ENCODE assay signal across 1 cellular context in genomic region chr11:63813035-63813562, GRCh38.
A peak's percentile ranks its signal among the peaks of the same experiment; 100 is the strongest.
TF ChIP-seq lines count a peak whose summit lies in the region.

SPINDOC (plus strand) TSS chr11:63813456; CDS start chr11:63813687, 231 bp downstream.

TF ChIP-seq in H1, 55 proteins besides CTCF, POLR2A, EP300 and RAD21:
- TF ChIP-seq CHD7 (IDR thresholded peaks at IDR 0.05; ENCODE audit: insufficient replicate concordance, low read length) (no peak), TBP (IDR thresholded peaks at IDR 0.05; ENCODE audit: low read depth, low read length) (peak; percentile 78; the same call in 1 of the 2 replicates), KDM4A (IDR thresholded peaks at IDR 0.05; ENCODE audit: low read depth, low read length, severe bottlenecking) (peak; percentile 68), HDAC6 (IDR thresholded peaks at IDR 0.05; ENCODE audit: low read depth, low read length) (no peak), ASH2L (IDR thresholded peaks at IDR 0.05; ENCODE audit: low read length) (no peak), KDM1A (IDR thresholded peaks at IDR 0.05; ENCODE audit: borderline replicate concordance, low read length) (no peak), POU5F1 (IDR thresholded peaks at IDR 0.05; ENCODE audit: low read depth, low read length) (no peak), PHF8 (conservative IDR thresholded peaks at IDR 0.05; ENCODE audit: low read depth, low read length) (0 out of 2 replicates have a peak, but pooled peaks have one; percentile 14), JUND (IDR thresholded peaks at IDR 0.05; ENCODE audit: low read length) (no peak), CEBPB (IDR thresholded peaks at IDR 0.05; ENCODE audit: low read depth, low read length) (no peak), BRCA1 (IDR thresholded peaks at IDR 0.05; ENCODE audit: low read depth, low read length) (no peak), ATF2 (IDR thresholded peaks at IDR 0.05; ENCODE audit: low read length) (no peak), SIN3A (conservative IDR thresholded peaks at IDR 0.05 in 1 of 2, IDR thresholded peaks at IDR 0.05 in 1 of 2; ENCODE audit: low read depth in 1 of 2, low read length in 2 of 2) (0 out of 4 replicates have a peak, but pooled peaks of 1 of the 2 experiments have one; percentile 18), SP1 (IDR thresholded peaks at IDR 0.05; ENCODE audit: low read depth, low read length) (no peak), JUN (IDR thresholded peaks at IDR 0.05; ENCODE audit: low read depth, low read length) (no peak), EZH2 (IDR thresholded peaks at IDR 0.05; ENCODE audit: low read depth, low read length, severe bottlenecking) (no peak), KDM5A (IDR thresholded peaks at IDR 0.05; ENCODE audit: low read length) (no peak), SP4 (IDR thresholded peaks at IDR 0.05; ENCODE audit: low read length) (no peak), BCL11A (IDR thresholded peaks at IDR 0.05; ENCODE audit: low read depth in 2 of 2, low read length in 2 of 2) (no peak), RBBP5 (IDR thresholded peaks at IDR 0.05; ENCODE audit: borderline replicate concordance, low read depth, low read length) (no peak), SIRT6 (IDR thresholded peaks at IDR 0.05; ENCODE audit: low read length) (no peak), FOSL1 (IDR thresholded peaks at IDR 0.05; ENCODE audit: insufficient read depth, low read depth, low read length) (no peak), TAF1 (IDR thresholded peaks at IDR 0.05; ENCODE audit: low read depth, low read length) (peak; percentile 55), CBX8 (IDR thresholded peaks at IDR 0.05; ENCODE audit: borderline replicate concordance, low read depth, low read length) (no peak), HDAC2 (IDR thresholded peaks at IDR 0.05; ENCODE audit: borderline replicate concordance in 1 of 2, low read depth in 2 of 2, low read length in 2 of 2) (no peak), SAP30 (IDR thresholded peaks at IDR 0.05; ENCODE audit: insufficient read depth, insufficient replicate concordance, low read length) (no peak), NANOG (IDR thresholded peaks at IDR 0.05; ENCODE audit: insufficient read depth, low read depth, low read length, poor library complexity, severe bottlenecking) (peak; percentile 42), YY1 (IDR thresholded peaks at IDR 0.05; ENCODE audit: low read depth, low read length) (no peak), BACH1 (IDR thresholded peaks at IDR 0.05; ENCODE audit: low read length) (no peak), MAX (IDR thresholded peaks at IDR 0.05) (peak; percentile 62; the same call in 1 of the 2 replicates)
- TF ChIP-seq, protein P1, sequence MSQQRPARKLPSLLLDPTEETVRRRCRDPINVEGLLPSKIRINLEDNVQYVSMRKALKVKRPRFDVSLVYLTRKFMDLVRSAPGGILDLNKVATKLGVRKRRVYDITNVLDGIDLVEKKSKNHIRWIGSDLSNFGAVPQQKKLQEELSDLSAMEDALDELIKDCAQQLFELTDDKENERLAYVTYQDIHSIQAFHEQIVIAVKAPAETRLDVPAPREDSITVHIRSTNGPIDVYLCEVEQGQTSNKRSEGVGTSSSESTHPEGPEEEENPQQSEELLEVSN (IDR thresholded peaks at IDR 0.05), result peak; percentile 85
